Comparison of ENCODE assay signal across 1 cellular context in genomic region chr9:135886147-135886981, GRCh38.
TF ChIP-seq lines count a peak whose summit lies in the region.

No MANE protein-coding gene starts in this region.

TF ChIP-seq in H1, 55 proteins besides CTCF, POLR2A, EP300 and RAD21:
- TF ChIP-seq TCF12 (IDR thresholded peaks at IDR 0.05; ENCODE audit: low read depth, low read length) (no peak), MAFK (IDR thresholded peaks at IDR 0.05; ENCODE audit: low read depth, low read length) (no peak), RFX5 (IDR thresholded peaks at IDR 0.05; ENCODE audit: borderline replicate concordance, low read depth, low read length) (no peak), CHD2 (IDR thresholded peaks at IDR 0.05; ENCODE audit: low read length) (no peak), TEAD4 (IDR thresholded peaks at IDR 0.05; ENCODE audit: low read depth, low read length) (no peak), HDAC6 (IDR thresholded peaks at IDR 0.05; ENCODE audit: low read depth, low read length) (no peak), TBP (IDR thresholded peaks at IDR 0.05; ENCODE audit: low read depth, low read length) (no peak), TAF7 (optimal IDR thresholded peaks at IDR 0.05; ENCODE audit: borderline replicate concordance, low read depth, low read length) (no peak), SAP30 (IDR thresholded peaks at IDR 0.05; ENCODE audit: insufficient read depth, insufficient replicate concordance, low read length) (no peak), KDM4A (IDR thresholded peaks at IDR 0.05; ENCODE audit: low read depth, low read length, severe bottlenecking) (no peak), ZNF274 (IDR thresholded peaks at IDR 0.05; ENCODE audit: borderline replicate concordance, extremely low read depth, low read length) (no peak), CREB1 (IDR thresholded peaks at IDR 0.05) (no peak)
